Comparison of ENCODE assay signal across 9 cellular contexts in genomic region chr3:18295171-18295920, GRCh38.
DNase-seq lines count a peak whose midpoint lies in the region; ATAC-seq and TF ChIP-seq lines count a peak whose summit lies in the region.
"Had no signal": no experiment of that assay in that cellular context is flagged by ENCODE, and none has a peak within 500 bp of the region (broad histone marks: within the 10 kb centered on the region; RNA-seq: fewer than 3 reads in every experiment).

No MANE protein-coding gene starts in this region.

- CTCF ChIA-PET in SK-N-SH (lab: Yijun Ruan, JAX): no interaction called here

- H3K79me2 ChIP-seq in SK-N-SH (ENCODE audit: insufficient read depth): no peaks in the 10 kb centered on the region

- no peak overlapping the region for H3K4me3 ChIP-seq in SK-N-SH (ENCODE audit: low read depth in 2 of 2, low read length in 1 of 2)
- H3K4me3 ChIP-seq: BLaER1 treated with 17β-estradiol and CSF1 and Interleukin-3, amounts not matched to agents 10 nM and 100 nM had no signal

- DNase-seq in NCI-H1105 treated with DMSO at 0.1 percent for 48 hours (lab: John Stamatoyannopoulos, UW) (peak; percentile 3), NCI-H1105 (lab: John Stamatoyannopoulos, UW) (no peak), SK-N-SH (peak; percentile 12), germinal center (ENCODE audit: low spot score) (peak; percentile 65), NCI-H1092 treated with DMSO at 0.1 percent for 48 hours (lab: John Stamatoyannopoulos, UW) (no peak)
- peak; percentile 5 to 34 (median 13) for DNase-seq in stimulated activated CD4-positive, alpha-beta T cell treated with anti-CD3 and anti-CD28 coated beads, Interleukin-12 subunit alpha, Interleukin-12 subunit beta, amount 100 ng/mL, for 48 hours (ENCODE audit: low read depth in 2 of 3, low spot score in 1 of 3)

- ATAC-seq in GM21390 (IDR thresholded peaks at IDR 0.05; ENCODE audit: unreplicated experiment) (peak; percentile 99), HG03520 (IDR thresholded peaks at IDR 0.05; ENCODE audit: unreplicated experiment) (peak; percentile 98)

- H4K20me1 ChIP-seq in SK-N-SH (ENCODE audit: insufficient read depth): no peaks in the 10 kb centered on the region
- H4K20me1 ChIP-seq: BLaER1 treated with 17β-estradiol and CSF1 and Interleukin-3, amounts not matched to agents 10 nM and 100 nM had no signal

- H3K27ac ChIP-seq in SK-N-SH (ENCODE audit: low read depth in 2 of 2, low read length in 1 of 2): peak overlapping the region in 1 of 2 experiments; percentile 47; a peak in 2 of 4 replicates

- H2AFZ ChIP-seq in SK-N-SH (ENCODE audit: low read depth): no peak overlapping the region

- H3K27me3 ChIP-seq in SK-N-SH (ENCODE audit: insufficient read depth): no peaks in the 10 kb centered on the region
- H3K27me3 ChIP-seq: BLaER1 treated with 17β-estradiol and CSF1 and Interleukin-3, amounts not matched to agents 10 nM and 100 nM had no signal

- no peaks in the 10 kb centered on the region for H3K4me1 ChIP-seq in SK-N-SH (ENCODE audit: control insufficient read depth in 1 of 2, insufficient read depth in 2 of 2, low read depth in 1 of 2, low read length in 1 of 2)

- no peak overlapping the region for H3K9ac ChIP-seq in SK-N-SH
- H3K9ac ChIP-seq: BLaER1 treated with 17β-estradiol and CSF1 and Interleukin-3, amounts not matched to agents 10 nM and 100 nM had no signal

- peak; percentile 63 for TF ChIP-seq RAD21 in SK-N-SH (IDR thresholded peaks at IDR 0.05; ENCODE audit: low read length)

- no peaks in the 10 kb centered on the region for H3F3A ChIP-seq in SK-N-SH (replicated peaks; ENCODE audit: insufficient read depth)

- no peak overlapping the region for H3K4me2 ChIP-seq in SK-N-SH
- H3K4me2 ChIP-seq: BLaER1 treated with 17β-estradiol and CSF1 and Interleukin-3, amounts not matched to agents 10 nM and 100 nM had no signal

- POLR2A ChIA-PET in SK-N-SH (lab: Yijun Ruan, JAX): no interaction called here

- TF ChIP-seq CTCF in SK-N-SH (IDR thresholded peaks at IDR 0.05): peak; percentile 59

- no peak for TF ChIP-seq EP300 in SK-N-SH (IDR thresholded peaks at IDR 0.05; ENCODE audit: borderline replicate concordance in 1 of 2, low read depth in 1 of 2, low read length in 1 of 2)

- H3K9me2 ChIP-seq in SK-N-SH: no peaks in the 10 kb centered on the region

- WGBS in SK-N-SH (ENCODE audit: low lambda C conversion rate): 63% methylated on average over 1 of the region's 2 CpGs

- H3K36me3 ChIP-seq in SK-N-SH (replicated peaks in 1 of 2; ENCODE audit: control insufficient read depth in 1 of 2, insufficient read depth in 2 of 2, low read length in 1 of 2): no peaks in the 10 kb centered on the region

- no peaks in the 10 kb centered on the region for H3K9me3 ChIP-seq in SK-N-SH

TF ChIP-seq in SK-N-SH, 30 proteins besides CTCF, POLR2A, EP300 and RAD21 (continues in another document):
- peak; percentile 20; the same call in 1 of the 2 replicates for TF ChIP-seq FOSL2 (IDR thresholded peaks at IDR 0.05; ENCODE audit: borderline replicate concordance, low read depth)
- TF ChIP-seq FOXM1 (IDR thresholded peaks at IDR 0.05; ENCODE audit: low read depth): no peak
- no peak for TF ChIP-seq POLR2AphosphoS5 (IDR thresholded peaks at IDR 0.05; ENCODE audit: low read depth, low read length)
- TF ChIP-seq PBX3 (IDR thresholded peaks at IDR 0.05): no peak; the same call in 1 of the 2 replicates
- TF ChIP-seq SMC3 (IDR thresholded peaks at IDR 0.05; ENCODE audit: low read depth, low read length): peak; percentile 55
- TF ChIP-seq USF2 (IDR thresholded peaks at IDR 0.05; ENCODE audit: borderline replicate concordance, low read depth, low read length): no peak
- TF ChIP-seq RFX5 (IDR thresholded peaks at IDR 0.05; ENCODE audit: low read length): no peak
- TF ChIP-seq MXI1 (IDR thresholded peaks at IDR 0.05; ENCODE audit: low read depth, low read length): no peak
- TF ChIP-seq ELF1 (IDR thresholded peaks at IDR 0.05): no peak
- TF ChIP-seq SIN3A (IDR thresholded peaks at IDR 0.05; ENCODE audit: borderline replicate concordance, low read depth, low read length): no peak
- no peak for TF ChIP-seq YY1 (IDR thresholded peaks at IDR 0.05; ENCODE audit: low read depth)
- no peak for TF ChIP-seq IRF3 (IDR thresholded peaks at IDR 0.05; ENCODE audit: low read depth, low read length)
- TF ChIP-seq USF1 (IDR thresholded peaks at IDR 0.05; ENCODE audit: borderline replicate concordance, low read depth): no peak
- TF ChIP-seq TEAD4 (IDR thresholded peaks at IDR 0.05; ENCODE audit: borderline replicate concordance, insufficient read depth): 0 out of 2 replicates have a peak, but pooled peaks have one; percentile 9
- no peak for TF ChIP-seq ZBTB33 (IDR thresholded peaks at IDR 0.05; ENCODE audit: borderline replicate concordance, low read depth)
- TF ChIP-seq TAF1 (IDR thresholded peaks at IDR 0.05; ENCODE audit: borderline replicate concordance, low read depth, low read length): no peak
- TF ChIP-seq EZH2phosphoT487 (IDR thresholded peaks at IDR 0.05; ENCODE audit: borderline replicate concordance, low read depth): no peak
- TF ChIP-seq NRF1 (IDR thresholded peaks at IDR 0.05; ENCODE audit: low read depth, low read length): no peak
- TF ChIP-seq RXRA (IDR thresholded peaks at IDR 0.05; ENCODE audit: borderline replicate concordance, low read depth): no peak
- no peak for TF ChIP-seq JUND (IDR thresholded peaks at IDR 0.05)
- no peak for TF ChIP-seq TCF12 (IDR thresholded peaks at IDR 0.05)

Comparison
In these comparisons a context has a peak if more than half of its experiments do, and no peak if none do; other contexts are left out.
1. DNase-seq: peak in NCI-H1105 treated with DMSO at 0.1 percent for 48 hours (single experiment), SK-N-SH (single experiment), germinal center (single experiment) and stimulated activated CD4-positive, alpha-beta T cell treated with anti-CD3 and anti-CD28 coated beads, Interleukin-12 subunit alpha, Interleukin-12 subunit beta, amount 100 ng/mL, for 48 hours (3 of 3); none in NCI-H1105 (single experiment) and NCI-H1092 treated with DMSO at 0.1 percent for 48 hours (single experiment).